In the genomic region with DNA sequence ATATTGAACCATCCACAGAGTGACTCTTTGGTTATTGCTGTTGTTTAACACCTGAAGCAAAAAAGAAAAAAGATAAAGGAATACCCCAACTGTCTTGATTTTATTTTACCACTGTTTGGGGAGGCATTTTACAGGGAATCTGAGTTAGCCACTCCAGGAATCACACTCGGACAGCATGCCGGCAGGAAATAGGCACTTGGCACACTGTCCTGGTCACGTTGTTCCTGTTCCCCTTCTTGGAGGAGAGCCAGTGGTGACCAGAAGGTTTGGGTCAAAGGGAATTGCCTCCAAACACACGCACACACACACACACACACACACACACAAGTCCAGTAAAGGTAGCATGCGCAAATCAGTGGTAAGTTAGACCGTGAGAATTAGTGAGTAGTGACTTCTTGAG, we compare ENCODE assay signal across 27 cellular contexts. TPM values are rescaled to one million over a fixed set of nuclear protein-coding genes. Genes with fewer than 3 reads are reported as not detected.
DNase-seq lines count a peak whose midpoint lies in the region; ATAC-seq, FAIRE-seq and TF ChIP-seq lines count a peak whose summit lies in the region.
"Had no signal": no experiment of that assay in that cellular context is flagged by ENCODE, and none has a peak within 500 bp of the region (broad histone marks: within the 10 kb centered on the region; RNA-seq: fewer than 3 reads in every experiment).

No MANE protein-coding gene starts in this region.

- peak overlapping the region; percentile 58; the same call in 1 of the 2 replicates for H2BK120ac ChIP-seq in IMR-90 (ENCODE audit: low read depth, low read length)

- peak overlapping the region; percentile 36; the same call in 1 of the 2 replicates for H4K5ac ChIP-seq in IMR-90 (ENCODE audit: low read depth, low read length)

- no peak for TF ChIP-seq CTCF in GM23338 (conservative IDR thresholded peaks at IDR 0.05; ENCODE audit: low read depth in 2 of 2)
- TF ChIP-seq CTCF in IMR-90 (conservative IDR thresholded peaks at IDR 0.05; ENCODE audit: low read depth, low read length) = no peak
- no peak for TF ChIP-seq CTCF in choroid plexus epithelial cell (conservative IDR thresholded peaks at IDR 0.05; ENCODE audit: low read depth, low read length)
- no peak for TF ChIP-seq CTCF in right lobe of liver (IDR thresholded peaks at IDR 0.05)
- no peak for TF ChIP-seq CTCF in left lung (IDR thresholded peaks at IDR 0.05)
- TF ChIP-seq CTCF in pancreas (IDR thresholded peaks at IDR 0.05) = no peak

- no peak overlapping the region for H3K4me3 ChIP-seq in GM23338
- H3K4me3 ChIP-seq in IMR-90 (ENCODE audit: insufficient read depth, low read depth, low read length) = no peak overlapping the region
- H3K4me3 ChIP-seq in choroid plexus epithelial cell (ENCODE audit: low read depth, low read length) = no peak overlapping the region
- no peak overlapping the region for H3K4me3 ChIP-seq in right lobe of liver
- no peak overlapping the region for H3K4me3 ChIP-seq in left lung
- H3K4me3 ChIP-seq in pancreas = no peak overlapping the region
- H3K4me3 ChIP-seq: sigmoid colon had no signal

- H3F3A ChIP-seq in GM23338 (replicated peaks; ENCODE audit: low read depth) = no peaks in the 10 kb centered on the region

- H4K20me1 ChIP-seq in GM23338 (replicated peaks; ENCODE audit: insufficient read depth) (no peaks in the 10 kb centered on the region), IMR-90 (ENCODE audit: insufficient read depth, low read length) (no peaks in the 10 kb centered on the region)

- H3K79me1 ChIP-seq in IMR-90 (ENCODE audit: low read depth in 1 of 2, low read length in 2 of 2) = no peaks in the 10 kb centered on the region

- dilution Hi-C loops in IMR-90 (cut with HindIII; ENCODE audit: low sequenced_read_pairs, unreplicated experiment) = no loop called here

- no peaks in the 10 kb centered on the region for H3K36me3 ChIP-seq in GM23338 (ENCODE audit: insufficient read depth)
- no peaks in the 10 kb centered on the region for H3K36me3 ChIP-seq in IMR-90 (ENCODE audit: control insufficient read depth, insufficient read depth, low read length)
- H3K36me3 ChIP-seq in right lobe of liver = no peaks in the 10 kb centered on the region
- no peaks in the 10 kb centered on the region for H3K36me3 ChIP-seq in left lung
- H3K36me3 ChIP-seq in pancreas = no peaks in the 10 kb centered on the region
- H3K36me3 ChIP-seq: sigmoid colon had no signal

- H3K9me1 ChIP-seq in IMR-90 (ENCODE audit: insufficient read depth, low read length) = no peaks in the 10 kb centered on the region

- no peak overlapping the region for H3K27ac Mint-ChIP-seq in GM23338
- H3K27ac Mint-ChIP-seq in activated T-helper 2 cell treated with anti-CD3 and anti-CD28 coated beads, Interferon-gamma antibody, Interleukin-2, Interleukin-4, amounts not matched to agents 10 μg/mL and 5 μg/mL and 100 μg/mL, durations not matched to agents 14 hours and 24 hours and 36 hours = no peak overlapping the region
- H3K27ac Mint-ChIP-seq: activated CD8-positive, alpha-beta T cell treated with anti-CD3 and anti-CD28 coated beads for 36 hours; activated naive CD8-positive, alpha-beta T cell treated with anti-CD3 and anti-CD28 coated beads, Interleukin-2, amount 10 ng/mL, durations not matched to agents 7 days and 5 days; activated T-helper 17 cell treated with anti-CD3 and anti-CD28 coated beads, Interleukin-2, amount 50 U/mL, for 72 hours; stimulated activated naive B cell treated with anti-CD40 and anti-IgM and Interleukin-4, amounts not matched to agents 10 μg/mL and 1 μg/mL and 100 μg/mL, for 72 hours had no signal

- H3K4ac ChIP-seq in IMR-90 (ENCODE audit: low read depth, low read length) = peak overlapping the region; percentile 58; the same call in 1 of the 2 replicates

- H3K27me3 Mint-ChIP-seq in GM23338 (ENCODE audit: insufficient read depth, low read depth, poor library complexity) = no peaks in the 10 kb centered on the region
- no peaks in the 10 kb centered on the region for H3K27me3 Mint-ChIP-seq in activated T-helper 2 cell treated with anti-CD3 and anti-CD28 coated beads, Interferon-gamma antibody, Interleukin-2, Interleukin-4, amounts not matched to agents 10 μg/mL and 5 μg/mL and 100 μg/mL, durations not matched to agents 14 hours and 24 hours and 36 hours (ENCODE audit: low read depth)
- H3K27me3 Mint-ChIP-seq: activated T-helper 17 cell treated with anti-CD3 and anti-CD28 coated beads, Interleukin-2, amount 50 U/mL, for 72 hours; stimulated activated naive B cell treated with anti-CD40 and anti-IgM and Interleukin-4, amounts not matched to agents 10 μg/mL and 1 μg/mL and 100 μg/mL, for 72 hours had no signal

- intact Hi-C loops in IMR-90 (cut with micrococcal nuclease) (no loop called here), right lobe of liver (cut with DNase I) (no loop called here), left lung (cut with DNase I) (no loop called here), pancreas (cut with DNase I) (no loop called here)
- intact Hi-C loops in activated T-helper 2 cell treated with anti-CD3 and anti-CD28 coated beads, Interferon-gamma antibody, Interleukin-2, Interleukin-4, amounts not matched to agents 10 μg/mL and 5 μg/mL and 100 μg/mL, durations not matched to agents 14 hours and 24 hours and 36 hours (cut with micrococcal nuclease) = no loop called here

- BruUV-seq in IMR-90 (replicated peaks; lab: Mats Ljungman, UMichigan) = no TSS peak

- peak overlapping the region; percentile 23; the same call in 1 of the 2 replicates for H2AFZ ChIP-seq in GM23338
- H2AFZ ChIP-seq in IMR-90 (replicated peaks; ENCODE audit: low read length, poor library complexity) = no peak overlapping the region

- peak overlapping the region; percentile 63; the same call in 1 of the 2 replicates for H2BK20ac ChIP-seq in IMR-90 (ENCODE audit: low read depth, low read length)

- DNase-seq in GM23338 (ENCODE audit: low spot score) = no peak
- no peak for DNase-seq in IMR-90
- peak; percentile 8 for DNase-seq in choroid plexus epithelial cell (ENCODE audit: low read depth)
- DNase-seq in right lobe of liver = peak in 1 of 3 donors; percentile 50
- no peak for DNase-seq in left lung
- no peak for DNase-seq in pancreas
- DNase-seq in activated T-helper 2 cell treated with anti-CD3 and anti-CD28 coated beads, Interferon-gamma antibody, Interleukin-2, Interleukin-4, amounts not matched to agents 10 μg/mL and 5 μg/mL and 100 μg/mL, durations not matched to agents 14 hours and 24 hours and 36 hours (ENCODE audit: low spot score) = no peak
- DNase-seq: activated CD4-positive, alpha-beta T cell treated with anti-CD3 and anti-CD28 coated beads for 1 hour; activated CD8-positive, alpha-beta T cell treated with anti-CD3 and anti-CD28 coated beads for 36 hours; activated naive CD8-positive, alpha-beta T cell treated with anti-CD3 and anti-CD28 coated beads, Interleukin-2, amount 10 ng/mL, durations not matched to agents 7 days and 5 days; C1 segment of cervical spinal cord; COR-L47; glutamatergic neuron; kidney; mesendoderm; NCI-H1417 treated with DMSO at 0.1 percent for 48 hours; posterior cingulate gyrus; sigmoid colon; stimulated activated CD4-positive, alpha-beta T cell treated with anti-CD3 and anti-CD28 coated beads, Interleukin-4, amount 100 ng/mL, for 4 hours; stimulated activated naive B cell treated with anti-CD40 and anti-IgM and Interleukin-4, amounts not matched to agents 10 μg/mL and 1 μg/mL and 100 μg/mL, for 72 hours; T-helper 1 cell had no signal

- H3K4me2 ChIP-seq in GM23338 (no peak overlapping the region), IMR-90 (ENCODE audit: low read depth, low read length) (no peak overlapping the region)
- H3K4me2 ChIP-seq: KMS-11 had no signal

- TF ChIP-seq POLR2A in IMR-90 (IDR thresholded peaks at IDR 0.05; ENCODE audit: low read depth, low read length) = no peak
- no peak for TF ChIP-seq POLR2A in right lobe of liver (IDR thresholded peaks at IDR 0.05)

- CTCF ChIA-PET in IMR-90 (lab: Yijun Ruan, JAX) = no interaction called here

- peak overlapping the region; percentile 48; the same call in 1 of the 2 replicates for H2AK5ac ChIP-seq in IMR-90 (ENCODE audit: low read depth, low read length)

- POLR2A ChIA-PET in IMR-90 (lab: Charles Lee; ENCODE audit: unreplicated experiment) = no interaction called here

- H2BK15ac ChIP-seq in IMR-90 (ENCODE audit: low read depth, low read length) = peak overlapping the region; percentile 74; the same call in 1 of the 3 replicates

- no peak overlapping the region for H2BK5ac ChIP-seq in IMR-90 (ENCODE audit: low read depth, low read length, poor library complexity, severe bottlenecking)

- no peak overlapping the region for H4K8ac ChIP-seq in IMR-90 (ENCODE audit: low read depth in 2 of 2, low read length in 2 of 2)

- in situ Hi-C loops in IMR-90 (cut with MboI; ENCODE audit: low sequenced_read_pairs) = no loop called here

- H3K27me3 ChIP-seq in GM23338 (ENCODE audit: insufficient read depth) = no peaks in the 10 kb centered on the region
- H3K27me3 ChIP-seq in IMR-90 (ENCODE audit: control insufficient read depth, insufficient read depth, low read length) = no peaks in the 10 kb centered on the region
- H3K27me3 ChIP-seq in right lobe of liver = no peaks in the 10 kb centered on the region
- no peaks in the 10 kb centered on the region for H3K27me3 ChIP-seq in left lung
- no peaks in the 10 kb centered on the region for H3K27me3 ChIP-seq in pancreas
- H3K27me3 ChIP-seq: sigmoid colon had no signal

- ATAC-seq in GM23338 (no peak), IMR-90 (ENCODE audit: low read depth) (no peak), right lobe of liver (peak in 3 of 4 donors; percentile 23 to 42 (median 30)), left lung (no peak), pancreas (no peak)
- ATAC-seq: activated CD8-positive, alpha-beta T cell treated with anti-CD3 and anti-CD28 coated beads for 36 hours; activated T-helper 17 cell treated with anti-CD3 and anti-CD28 coated beads, Interleukin-2, amount 50 U/mL, for 72 hours; stimulated activated naive B cell treated with anti-CD40 and anti-IgM and Interleukin-4, amounts not matched to agents 10 μg/mL and 1 μg/mL and 100 μg/mL, for 72 hours had no signal

- H3K4me1 Mint-ChIP-seq in GM23338 = no peaks in the 10 kb centered on the region
- no peaks in the 10 kb centered on the region for H3K4me1 Mint-ChIP-seq in activated T-helper 2 cell treated with anti-CD3 and anti-CD28 coated beads, Interferon-gamma antibody, Interleukin-2, Interleukin-4, amounts not matched to agents 10 μg/mL and 5 μg/mL and 100 μg/mL, durations not matched to agents 14 hours and 24 hours and 36 hours (ENCODE audit: low read depth)
- H3K4me1 Mint-ChIP-seq: activated naive CD8-positive, alpha-beta T cell treated with anti-CD3 and anti-CD28 coated beads, Interleukin-2, amount 10 ng/mL, durations not matched to agents 7 days and 5 days; activated T-helper 17 cell treated with anti-CD3 and anti-CD28 coated beads, Interleukin-2, amount 50 U/mL, for 72 hours; stimulated activated naive B cell treated with anti-CD40 and anti-IgM and Interleukin-4, amounts not matched to agents 10 μg/mL and 1 μg/mL and 100 μg/mL, for 72 hours had no signal

- 100% methylated on average over 1 of the region's 6 CpGs; no CpG with 5 or more reads in 1 of the 2 experiments for WGBS in IMR-90 (ENCODE audit: extremely low coverage in 2 of 2, insufficient read length in 1 of 2), 2 experiments
- WGBS in right lobe of liver (ENCODE audit: insufficient coverage, low coverage, low lambda C conversion rate, missing lambda C conversion rate) = 53% methylated on average over 5 of the region's 6 CpGs
- WGBS in pancreas, 2 donors = 60 to 61% methylated on average over 6 of the region's 6 CpGs

- no peaks in the 10 kb centered on the region for H3K9me2 ChIP-seq in GM23338 (ENCODE audit: insufficient read depth)

- H3K18ac ChIP-seq in IMR-90 (ENCODE audit: low read depth, low read length) = peak overlapping the region; percentile 23; the same call in 1 of the 2 replicates

- no peaks in the 10 kb centered on the region for H3K79me2 ChIP-seq in GM23338 (replicated peaks; ENCODE audit: insufficient read depth)

- no peak overlapping the region; the same call in 1 of the 2 replicates for H4K91ac ChIP-seq in IMR-90 (ENCODE audit: insufficient read depth, low read depth, low read length)

- no peaks in the 10 kb centered on the region for H3K36me3 Mint-ChIP-seq in GM23338 (ENCODE audit: low read depth)
- no peaks in the 10 kb centered on the region for H3K36me3 Mint-ChIP-seq in activated T-helper 2 cell treated with anti-CD3 and anti-CD28 coated beads, Interferon-gamma antibody, Interleukin-2, Interleukin-4, amounts not matched to agents 10 μg/mL and 5 μg/mL and 100 μg/mL, durations not matched to agents 14 hours and 24 hours and 36 hours (ENCODE audit: low read depth)
- H3K36me3 Mint-ChIP-seq: activated naive CD8-positive, alpha-beta T cell treated with anti-CD3 and anti-CD28 coated beads, Interleukin-2, amount 10 ng/mL, durations not matched to agents 7 days and 5 days; stimulated activated naive B cell treated with anti-CD40 and anti-IgM and Interleukin-4, amounts not matched to agents 10 μg/mL and 1 μg/mL and 100 μg/mL, for 72 hours had no signal

- H3K4me3 Mint-ChIP-seq in GM23338 = no peak overlapping the region
- no peak overlapping the region for H3K4me3 Mint-ChIP-seq in activated T-helper 2 cell treated with anti-CD3 and anti-CD28 coated beads, Interferon-gamma antibody, Interleukin-2, Interleukin-4, amounts not matched to agents 10 μg/mL and 5 μg/mL and 100 μg/mL, durations not matched to agents 14 hours and 24 hours and 36 hours (ENCODE audit: low read depth)
- H3K4me3 Mint-ChIP-seq: activated CD8-positive, alpha-beta T cell treated with anti-CD3 and anti-CD28 coated beads for 36 hours; activated naive CD8-positive, alpha-beta T cell treated with anti-CD3 and anti-CD28 coated beads, Interleukin-2, amount 10 ng/mL, durations not matched to agents 7 days and 5 days; activated T-helper 17 cell treated with anti-CD3 and anti-CD28 coated beads, Interleukin-2, amount 50 U/mL, for 72 hours; stimulated activated naive B cell treated with anti-CD40 and anti-IgM and Interleukin-4, amounts not matched to agents 10 μg/mL and 1 μg/mL and 100 μg/mL, for 72 hours had no signal

- H3K4me1 ChIP-seq in GM23338 (ENCODE audit: insufficient read depth) (no peaks in the 10 kb centered on the region), IMR-90 (ENCODE audit: control insufficient read depth, insufficient read depth, low read length) (peaks cover 3% of the 10 kb centered on the region; the same call in 1 of the 2 replicates), right lobe of liver (no peaks in the 10 kb centered on the region), left lung (no peaks in the 10 kb centered on the region), pancreas (no peaks in the 10 kb centered on the region)

- no peak overlapping the region for H2AK9ac ChIP-seq in IMR-90 (replicated peaks; ENCODE audit: low read depth, low read length, poor library complexity)

- no peak overlapping the region for H3K56ac ChIP-seq in IMR-90 (ENCODE audit: extremely low read depth, insufficient read depth, low read length)

- no peak overlapping the region for H3K23ac ChIP-seq in IMR-90 (ENCODE audit: low read depth, low read length)

- H3K27ac ChIP-seq in GM23338 (ENCODE audit: low read depth) (no peak overlapping the region), IMR-90 (ENCODE audit: insufficient read depth, low read length) (no peak overlapping the region), right lobe of liver (no peak overlapping the region), left lung (no peak overlapping the region), pancreas (no peak overlapping the region)
- H3K27ac ChIP-seq: KMS-11 had no signal

- no peak for FAIRE-seq in pancreas (lab: Jason Lieb, UNC)
- FAIRE-seq: GM18507, HTR-8/SVneo, kidney, TTC549 had no signal

- no peak overlapping the region for H3K14ac ChIP-seq in IMR-90 (replicated peaks; ENCODE audit: low read depth, low read length)

- H3K9me3 ChIP-seq in IMR-90 (ENCODE audit: control insufficient read depth, insufficient read depth, low read length) = no peaks in the 10 kb centered on the region
- no peaks in the 10 kb centered on the region for H3K9me3 ChIP-seq in right lobe of liver
- H3K9me3 ChIP-seq in left lung = peaks cover 0 to 3% of the 10 kb centered on the region in 2 donors
- no peaks in the 10 kb centered on the region for H3K9me3 ChIP-seq in pancreas
- H3K9me3 ChIP-seq: sigmoid colon had no signal

- no peaks in the 10 kb centered on the region for H3K9me3 Mint-ChIP-seq in GM23338
- no peaks in the 10 kb centered on the region for H3K9me3 Mint-ChIP-seq in activated T-helper 2 cell treated with anti-CD3 and anti-CD28 coated beads, Interferon-gamma antibody, Interleukin-2, Interleukin-4, amounts not matched to agents 10 μg/mL and 5 μg/mL and 100 μg/mL, durations not matched to agents 14 hours and 24 hours and 36 hours
- H3K9me3 Mint-ChIP-seq: activated CD8-positive, alpha-beta T cell treated with anti-CD3 and anti-CD28 coated beads for 36 hours; activated naive CD8-positive, alpha-beta T cell treated with anti-CD3 and anti-CD28 coated beads, Interleukin-2, amount 10 ng/mL, durations not matched to agents 7 days and 5 days; activated T-helper 17 cell treated with anti-CD3 and anti-CD28 coated beads, Interleukin-2, amount 50 U/mL, for 72 hours had no signal

- no peak for TF ChIP-seq RAD21 in IMR-90 (IDR thresholded peaks at IDR 0.05; ENCODE audit: low read length)

- no peak overlapping the region for H3K9ac ChIP-seq in IMR-90 (ENCODE audit: low read depth, low read length)
- H3K9ac ChIP-seq: KMS-11 had no signal

RNA-seq across cellular contexts. Expression of gene RGS4, which starts 13.8 kb away (rescaled TPM):
- 0.38 and 1.0 TPM in 2 replicates for total RNA-seq in GM23338 (2014; rRNA removed; shearing (Covaris generic))
- 0.24 and 0.32 TPM in 2 replicates for polyA plus RNA-seq in GM23338 (2016; fragmentation: Nextera tagmentation; extraction: Ambion mirVana)
- total RNA-seq in IMR-90 (2012; rRNA removed) = 538 and 635 TPM in 2 replicates
- polyA plus RNA-seq in IMR-90 (2012; rRNA removed) = 201 and 202 TPM in 2 replicates
- 33.4 and 56.3 TPM in 2 replicates for polyA plus RNA-seq in IMR-90 (2012; cell fraction: cytosol; rRNA removed)
- polyA plus RNA-seq in IMR-90 (2012; cell fraction: nucleus; rRNA removed; ENCODE audit: low replicate concordance) = 19.5 and 85.3 TPM in 2 replicates
- 1 to 10 TPM in 4 of 6 experiments, under 1 TPM in 2; 0.67 to 5.1 (median 2.4) TPM for total RNA-seq in right lobe of liver
- 10 to 100 TPM in 1 of 2 donors, 1 to 10 TPM in 1; 1.1 to 11.8 TPM for total RNA-seq in left lung
- 10 to 100 TPM in 1 of 6 donors, 1 to 10 TPM in 4, under 1 TPM in 1; 0.46 to 10.4 (median 2.7) TPM for total RNA-seq in pancreas
- polyA plus RNA-seq in pancreas = 10 to 100 TPM in 1 of 2 donors, 1 to 10 TPM in 1; 1.7 to 15.0 TPM
- total RNA-seq in activated T-helper 2 cell treated with anti-CD3 and anti-CD28 coated beads, Interferon-gamma antibody, Interleukin-2, Interleukin-4, amounts not matched to agents 10 μg/mL and 5 μg/mL and 100 μg/mL, durations not matched to agents 14 hours and 24 hours and 36 hours = not detected in 2 replicates
- total RNA-seq: activated CD8-positive, alpha-beta T cell treated with anti-CD3 and anti-CD28 coated beads for 36 hours; activated naive CD8-positive, alpha-beta T cell treated with anti-CD3 and anti-CD28 coated beads, Interleukin-2, amount 10 ng/mL, durations not matched to agents 7 days and 5 days; activated T-helper 17 cell treated with anti-CD3 and anti-CD28 coated beads, Interleukin-2, amount 50 U/mL, for 72 hours; NCI-H460 had no signal

Comparison
In these comparisons a context has a peak if more than half of its experiments do, and no peak if none do; other contexts are left out.
1. ATAC-seq: peak in right lobe of liver (3 of 4); none in GM23338 (single experiment), IMR-90 (single experiment), left lung (single experiment) and pancreas (0 of 4).
2. RNA of gene RGS4, which starts 13.8 kb away (total RNA-seq): 538 to 635 TPM in IMR-90; 1.1 to 11.8 TPM in left lung, 0.46 to 10.4 TPM in pancreas, 0.67 to 5.1 TPM in right lobe of liver, 0.38 to 1.0 TPM in GM23338 and not detected in activated T-helper 2 cell treated with anti-CD3 and anti-CD28 coated beads, Interferon-gamma antibody, Interleukin-2, Interleukin-4, amounts not matched to agents 10 μg/mL and 5 μg/mL and 100 μg/mL, durations not matched to agents 14 hours and 24 hours and 36 hours; every median in the first group is over 10 times any median in the second.